Comparison of ENCODE assay signal across 8 cellular contexts in genomic region chr17:47511701-47512146, GRCh38. TPM values are rescaled to one million over a fixed set of nuclear protein-coding genes. Genes with fewer than 3 reads are reported as not detected.
DNase-seq lines count a peak whose midpoint lies in the region; ATAC-seq and TF ChIP-seq lines count a peak whose summit lies in the region.
"Not testable (repeated sequence)": the region's sequence is repeated elsewhere in the genome, so short reads cannot be mapped to it uniquely, and the experiment has no call there.

No MANE protein-coding gene starts in this region.

- H3K27ac ChIP-seq in HCT116 (ENCODE audit: low read depth, low read length) = peak overlapping the region; percentile 11
- H3K27ac ChIP-seq in colonic mucosa = peak overlapping the region; percentile 85
- peak overlapping the region in 3 of 10 donors; percentile 5 to 42 (median 20) for H3K27ac ChIP-seq in heart right ventricle

- TF ChIP-seq RAD21 in HCT116 (IDR thresholded peaks at IDR 0.05; ENCODE audit: low read depth) = not testable (repeated sequence)

- ATAC-seq in HCT116 (peak; percentile 94), SK-N-SH treated with all-trans-retinoic acid at 6 μM for 48 hours (peak; percentile 57), heart right ventricle (peak; percentile 51 to 89 (median 80))
- peak; percentile 87 to 89 for ATAC-seq in stimulated activated naive B cell treated with anti-CD40 and anti-IgM and Interleukin-4, amounts not matched to agents 10 μg/mL and 1 μg/mL and 100 μg/mL, for 72 hours (replicated peaks)

- not testable (repeated sequence) for H3K9me3 Mint-ChIP-seq in stimulated activated naive B cell treated with anti-CD40 and anti-IgM and Interleukin-4, amounts not matched to agents 10 μg/mL and 1 μg/mL and 100 μg/mL, for 72 hours

- not testable (repeated sequence) for H4K20me1 ChIP-seq in HCT116 (ENCODE audit: insufficient read depth)

- not testable (repeated sequence) for TF ChIP-seq CTCF in HCT116 (IDR thresholded peaks at IDR 0.05 in 2 of 3, conservative IDR thresholded peaks at IDR 0.05 in 1 of 3; ENCODE audit: borderline replicate concordance in 1 of 3, insufficient read depth in 1 of 3, low read depth in 2 of 3, low read length in 2 of 3); colonic mucosa (IDR thresholded peaks at IDR 0.05); heart right ventricle (IDR thresholded peaks at IDR 0.05)

- peak overlapping the region; percentile 57 for H3K4me2 ChIP-seq in HCT116 (ENCODE audit: low read length)

- H3K4me3 ChIP-seq in HCT116 (replicated peaks in 1 of 2; ENCODE audit: low read depth in 1 of 2, low read length in 2 of 2) = peak overlapping the region in 1 of 2 experiments; percentile 16; a peak in 2 of 4 replicates
- not testable (repeated sequence) for H3K4me3 ChIP-seq in colonic mucosa, heart right ventricle

- H3K9me3 ChIP-seq in HCT116 (ENCODE audit: control insufficient read depth in 1 of 2, insufficient read depth in 1 of 2, low read depth in 1 of 2, low read length in 2 of 2); colonic mucosa; heart right ventricle: not testable (repeated sequence)

- H3K27me3 Mint-ChIP-seq in stimulated activated naive B cell treated with anti-CD40 and anti-IgM and Interleukin-4, amounts not matched to agents 10 μg/mL and 1 μg/mL and 100 μg/mL, for 72 hours = not testable (repeated sequence)

- CTCF ChIA-PET in HCT116 (lab: Charles Lee) = not testable (repeated sequence)

- not testable (repeated sequence) for TF ChIP-seq POLR2A in HCT116 (IDR thresholded peaks at IDR 0.05; ENCODE audit: borderline replicate concordance, extremely low read depth, insufficient read depth, insufficient read length)

- H2AFZ ChIP-seq in HCT116 (ENCODE audit: low read depth, low read length, poor library complexity, severe bottlenecking) = peak overlapping the region; percentile 14

- peaks cover 10 to 32% of the 10 kb centered on the region in 2 experiments for H3K4me1 ChIP-seq in HCT116 (ENCODE audit: control insufficient read depth in 1 of 2, insufficient read depth in 2 of 2, low read length in 2 of 2)
- H3K4me1 ChIP-seq in colonic mucosa, heart right ventricle: not testable (repeated sequence)

- DNase-seq in CD1c-positive myeloid dendritic cell (ENCODE audit: extremely low spot score) (peak; percentile 77), HCT116 (ENCODE audit: low read depth, low spot score) (peak; percentile 24), NCI-H1694 treated with DMSO at 0.1 percent for 48 hours (lab: John Stamatoyannopoulos, UW) (peak; percentile 14), colonic mucosa (peak; percentile 53), heart right ventricle (peak in 1 of 2 donors; percentile 9), lung microvascular endothelial cell (ENCODE audit: low read depth in 2 of 2) (peak; percentile 5 to 76)
- DNase-seq in stimulated activated naive B cell treated with anti-CD40 and anti-IgM and Interleukin-4, amounts not matched to agents 10 μg/mL and 1 μg/mL and 100 μg/mL, for 72 hours = peak; percentile 6

- not testable (repeated sequence) for H3K27me3 ChIP-seq in HCT116 (ENCODE audit: insufficient read depth, low read length); colonic mucosa; heart right ventricle

- not testable (repeated sequence) for H3K36me3 ChIP-seq in HCT116 (ENCODE audit: control insufficient read depth in 1 of 2, insufficient read depth in 2 of 2, low read length in 2 of 2); colonic mucosa; heart right ventricle

- H3K4me1 Mint-ChIP-seq in stimulated activated naive B cell treated with anti-CD40 and anti-IgM and Interleukin-4, amounts not matched to agents 10 μg/mL and 1 μg/mL and 100 μg/mL, for 72 hours = not testable (repeated sequence)

- not testable (repeated sequence) for H3K27ac Mint-ChIP-seq in stimulated activated naive B cell treated with anti-CD40 and anti-IgM and Interleukin-4, amounts not matched to agents 10 μg/mL and 1 μg/mL and 100 μg/mL, for 72 hours

- POLR2A ChIA-PET in HCT116 (lab: Charles Lee) = not testable (repeated sequence)

- WGBS in heart right ventricle, 2 donors = 23 to 25% methylated on average over 3 of the region's 3 CpGs

- H3K36me3 Mint-ChIP-seq in stimulated activated naive B cell treated with anti-CD40 and anti-IgM and Interleukin-4, amounts not matched to agents 10 μg/mL and 1 μg/mL and 100 μg/mL, for 72 hours = not testable (repeated sequence)

- not testable (repeated sequence) for H3K79me2 ChIP-seq in HCT116 (ENCODE audit: insufficient read depth, low read length)

- RAD21 ChIA-PET in HCT116 (lab: Charles Lee; ENCODE audit: low non-redundant PET in 1 of 2, low total read pairs in 2 of 2, uncharacterized antibody in 2 of 2, unreplicated experiment in 2 of 2) = not testable (repeated sequence)

- H3K9ac ChIP-seq in HCT116 (ENCODE audit: low read length) (peak overlapping the region; percentile 32), colonic mucosa (ENCODE audit: low read depth in 2 of 2, low read length in 2 of 2) (peak overlapping the region in 1 of 2 donors; percentile 5)

- not testable (repeated sequence) for H3K9me2 ChIP-seq in HCT116 (ENCODE audit: insufficient read depth)

- not testable (repeated sequence) for H3K4me3 Mint-ChIP-seq in stimulated activated naive B cell treated with anti-CD40 and anti-IgM and Interleukin-4, amounts not matched to agents 10 μg/mL and 1 μg/mL and 100 μg/mL, for 72 hours

- BruUV-seq in HCT116 (replicated peaks; lab: Mats Ljungman, UMichigan) = not testable (repeated sequence)

- intact Hi-C loops in HCT116 (cut with micrococcal nuclease); colonic mucosa (cut with DNase I); heart right ventricle (cut with DNase I): not testable (repeated sequence)

TF ChIP-seq in HCT116, 20 proteins besides CTCF, POLR2A, EP300 and RAD21:
- peak; percentile 51 for TF ChIP-seq POLR2AphosphoS5 (IDR thresholded peaks at IDR 0.05; ENCODE audit: low read depth, low read length)

RNA-seq across cellular contexts. Expression of gene NPEPPS, which starts 19.2 kb away (rescaled TPM):
- total RNA-seq in HCT116 (2021; ENCODE audit: unreplicated experiment) = 207 TPM
- 177 and 193 TPM in 2 replicates for polyA plus RNA-seq in HCT116 (2012)
- total RNA-seq in colonic mucosa = 100 to 1,000 TPM; 122 to 177 TPM
- total RNA-seq in heart right ventricle = 100 to 1,000 TPM in 1 of 10 donors, 10 to 100 TPM in 9; 65.8 to 104 (median 86.9) TPM
- 10 to 100 TPM; 21.8 to 28.4 TPM for polyA plus RNA-seq in heart right ventricle
- 55.4 and 70.0 TPM in 2 replicates for total RNA-seq in lung microvascular endothelial cell
